15 cellular contexts compared by ENCODE assay signal in genomic region chr14:60051690-60052324, GRCh38. TPM values are rescaled to one million over a fixed set of nuclear protein-coding genes. Genes with fewer than 3 reads are reported as not detected.
DNase-seq lines count a peak whose midpoint lies in the region; ATAC-seq and TF ChIP-seq lines count a peak whose summit lies in the region.
"Had no signal": no experiment of that assay in that cellular context is flagged by ENCODE, and none has a peak within 500 bp of the region (broad histone marks: within the 10 kb centered on the region; RNA-seq: fewer than 3 reads in every experiment).

No MANE protein-coding gene starts in this region.

- H3K79me2 ChIP-seq in hepatocyte, result no peaks in the 10 kb centered on the region

- peaks cover 13% of the 10 kb centered on the region for H3K4me1 Mint-ChIP-seq in activated naive CD4-positive, alpha-beta T cell treated with anti-CD3 and anti-CD28 coated beads, Interleukin-2, amount 10 ng/mL, durations not matched to agents 7 days and 5 days

- no peaks in the 10 kb centered on the region for H3K27me3 Mint-ChIP-seq in activated naive CD4-positive, alpha-beta T cell treated with anti-CD3 and anti-CD28 coated beads, Interleukin-2, amount 10 ng/mL, durations not matched to agents 7 days and 5 days

- H3K36me3 Mint-ChIP-seq in activated naive CD4-positive, alpha-beta T cell treated with anti-CD3 and anti-CD28 coated beads, Interleukin-2, amount 10 ng/mL, durations not matched to agents 7 days and 5 days, result no peaks in the 10 kb centered on the region

- no peaks in the 10 kb centered on the region for H3K4me1 ChIP-seq in hepatocyte (ENCODE audit: insufficient read depth)
- H3K4me1 ChIP-seq: right atrium auricular region, vagina had no signal

- no peaks in the 10 kb centered on the region for H3K9me2 ChIP-seq in hepatocyte (replicated peaks; ENCODE audit: insufficient read depth)

- 79% methylated on average over 5 of the region's 5 CpGs for WGBS in hepatocyte (ENCODE audit: low lambda C conversion rate, missing lambda C conversion rate)

- H3K9me3 ChIP-seq in hepatocyte (ENCODE audit: low read depth), result no peaks in the 10 kb centered on the region
- H3K9me3 ChIP-seq: vagina had no signal

- peak overlapping the region; percentile 32 for H3K4me2 ChIP-seq in hepatocyte

- no peaks in the 10 kb centered on the region for H3K9me3 Mint-ChIP-seq in activated naive CD4-positive, alpha-beta T cell treated with anti-CD3 and anti-CD28 coated beads, Interleukin-2, amount 10 ng/mL, durations not matched to agents 7 days and 5 days
- H3K9me3 Mint-ChIP-seq: T-helper 1 cell treated with Interleukin-12 subunit alpha and Interleukin-12 subunit beta and Interleukin-4 antibody, amounts not matched to agents 30 μg/mL and 1 μg/mL, for 36 hours had no signal

- H4K20me1 ChIP-seq in hepatocyte (ENCODE audit: insufficient read depth, poor library complexity, severe bottlenecking), result no peaks in the 10 kb centered on the region

- no peak overlapping the region for H3K4me3 ChIP-seq in BJ (ENCODE audit: low read depth, low read length)
- H3K4me3 ChIP-seq in hepatocyte, result no peak overlapping the region
- H3K4me3 ChIP-seq: coronary artery, right atrium auricular region, vagina had no signal

- CTCF ChIA-PET in BJ (lab: Yijun Ruan, JAX), result no interaction called here
- CTCF ChIA-PET in activated naive CD4-positive, alpha-beta T cell treated with anti-CD3 and anti-CD28 coated beads, Interleukin-2, amount 10 ng/mL, durations not matched to agents 7 days and 5 days (lab: Charles Lee), result interaction anchor here (0.6 kb wide), 1 partner anchor 26 kb away, joined by 3 read pairs; no protein-coding TSS in a partner anchor

- ATAC-seq in GM18868 (IDR thresholded peaks at IDR 0.05; ENCODE audit: unreplicated experiment), result peak; percentile 70
- no peak for ATAC-seq in HG03045 (IDR thresholded peaks at IDR 0.05; ENCODE audit: unreplicated experiment)
- ATAC-seq in GM21576 (IDR thresholded peaks at IDR 0.05; ENCODE audit: unreplicated experiment), result no peak
- ATAC-seq in GM21381 (IDR thresholded peaks at IDR 0.05; ENCODE audit: unreplicated experiment), result no peak

- no peak overlapping the region for H3K4me3 Mint-ChIP-seq in activated naive CD4-positive, alpha-beta T cell treated with anti-CD3 and anti-CD28 coated beads, Interleukin-2, amount 10 ng/mL, durations not matched to agents 7 days and 5 days
- H3K4me3 Mint-ChIP-seq: T-helper 1 cell treated with Interleukin-12 subunit alpha and Interleukin-12 subunit beta and Interleukin-4 antibody, amounts not matched to agents 30 μg/mL and 1 μg/mL, for 36 hours had no signal

- no peak overlapping the region for H2AFZ ChIP-seq in hepatocyte

- POLR2A ChIA-PET in BJ (lab: Charles Lee), result no interaction called here

- DNase-seq in BJ (ENCODE audit: low read depth) (peak; percentile 2), hepatocyte (ENCODE audit: low spot score) (peak; percentile 6), GM13977 (ENCODE audit: low spot score) (no peak)
- peak; percentile 23 for DNase-seq in activated naive CD4-positive, alpha-beta T cell treated with anti-CD3 and anti-CD28 coated beads, Interleukin-2, amount 10 ng/mL, durations not matched to agents 7 days and 5 days
- DNase-seq: hypothalamus, midbrain, NCI-H1930 had no signal

- in situ Hi-C loops in GM13977 (cut with MboI; ENCODE audit: low pct_unique_long_range_greater_than_20kb, low sequenced_read_pairs, unreplicated experiment), result loop anchor here (25.0 kb wide), 1 partner anchor 510 kb away; no protein-coding TSS in a partner anchor

- peak overlapping the region; percentile 40 for H3K27ac ChIP-seq in hepatocyte
- H3K27ac ChIP-seq: coronary artery, right atrium auricular region, vagina had no signal

- H3K27ac Mint-ChIP-seq in activated naive CD4-positive, alpha-beta T cell treated with anti-CD3 and anti-CD28 coated beads, Interleukin-2, amount 10 ng/mL, durations not matched to agents 7 days and 5 days, result no peak overlapping the region
- H3K27ac Mint-ChIP-seq: T-helper 1 cell treated with Interleukin-12 subunit alpha and Interleukin-12 subunit beta and Interleukin-4 antibody, amounts not matched to agents 30 μg/mL and 1 μg/mL, for 36 hours had no signal

- H3K27me3 ChIP-seq in BJ (ENCODE audit: control insufficient read depth, insufficient read depth, low read length) (no peaks in the 10 kb centered on the region), hepatocyte (no peaks in the 10 kb centered on the region)
- H3K27me3 ChIP-seq: right atrium auricular region, vagina had no signal

- TF ChIP-seq CTCF in BJ (IDR thresholded peaks at IDR 0.05; ENCODE audit: insufficient read depth, low read depth, low read length), result no peak
- no peak for TF ChIP-seq CTCF in hepatocyte (IDR thresholded peaks at IDR 0.05; ENCODE audit: poor library complexity)
- no peak for TF ChIP-seq CTCF in GM13977 (IDR thresholded peaks at IDR 0.05; ENCODE audit: extremely low read depth, insufficient read depth, missing control alignments)

- H3K36me3 ChIP-seq in BJ (ENCODE audit: control insufficient read depth, insufficient read depth, low read length) (no peaks in the 10 kb centered on the region), hepatocyte (replicated peaks; ENCODE audit: insufficient read depth, low read depth) (no peaks in the 10 kb centered on the region)
- H3K36me3 ChIP-seq: right atrium auricular region, vagina had no signal

RNA-seq across cellular contexts. Expression of gene PCNX4, which starts 39.9 kb away (rescaled TPM):
- polyA plus RNA-seq in BJ (2011; rRNA removed) (22.0 and 36.3 TPM in 2 replicates), hepatocyte (22.4 and 28.8 TPM in 2 replicates)
- 39.0 and 46.1 TPM in 2 replicates for polyA minus RNA-seq in BJ (2011; rRNA and poly(A)+ RNA removed)
- total RNA-seq in hepatocyte, result 60.0 and 84.2 TPM in 2 replicates
